8 cellular contexts compared by ENCODE assay signal in the genomic region with DNA sequence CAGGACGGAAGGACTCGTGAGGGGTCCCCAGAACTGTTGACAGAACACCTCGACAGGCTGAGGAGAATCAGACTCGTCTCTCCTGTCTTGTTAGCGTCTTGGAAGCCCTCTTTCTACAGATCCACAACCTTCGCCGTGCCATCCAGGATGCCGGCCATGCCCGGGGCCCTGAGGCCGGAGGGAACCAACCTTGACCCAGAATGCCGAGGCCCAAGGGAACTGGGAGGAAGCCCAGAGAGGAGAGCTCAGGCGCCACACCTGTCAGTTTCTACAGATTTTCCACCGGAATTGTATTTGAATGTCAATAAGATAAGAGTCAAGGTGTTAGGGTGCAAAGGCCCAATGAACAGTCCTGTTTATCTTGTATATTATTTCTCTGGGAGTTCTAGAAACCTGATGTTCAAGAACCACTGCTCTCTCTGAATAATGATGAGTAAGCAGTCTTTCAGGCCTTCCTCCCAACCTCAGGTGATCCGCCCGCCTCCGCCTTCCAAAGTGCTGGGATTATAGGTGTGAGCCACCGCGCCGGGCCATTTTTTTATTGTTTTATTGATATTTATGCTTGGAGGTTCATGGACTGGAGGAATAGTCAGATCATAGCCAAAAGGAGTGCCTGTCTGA. TPM values are rescaled to one million over a fixed set of nuclear protein-coding genes. Genes with fewer than 3 reads are reported as not detected.
DNase-seq lines count a peak whose midpoint lies in the region; ATAC-seq and TF ChIP-seq lines count a peak whose summit lies in the region.

No MANE protein-coding gene starts in this region.

- CTCF ChIA-PET in Calu3 (lab: Charles Lee): no interaction called here

- no peaks in the 10 kb centered on the region for H3K36me3 ChIP-seq in gastroesophageal sphincter

- H3K4me3 Mint-ChIP-seq in Calu3 (ENCODE audit: low read depth, unreplicated experiment) (peak overlapping the region; percentile 96), progenitor cell of endocrine pancreas (ENCODE audit: low read depth) (peak overlapping the region; percentile 80)

- H3K36me3 Mint-ChIP-seq in Calu3 (ENCODE audit: insufficient read depth, unreplicated experiment) (peaks cover 23% of the 10 kb centered on the region), progenitor cell of endocrine pancreas (ENCODE audit: insufficient read depth) (no peaks in the 10 kb centered on the region)

- no peaks in the 10 kb centered on the region for H3K9me3 ChIP-seq in gastroesophageal sphincter

- H3K27ac ChIP-seq in VCaP: peak overlapping the region; percentile 78; the same call in 1 of the 2 replicates
- peak overlapping the region; percentile 15 to 87 (median 81) for H3K27ac ChIP-seq in gastroesophageal sphincter

- peak overlapping the region; percentile 72 to 74 for H3K4me3 ChIP-seq in gastroesophageal sphincter

- H3K27ac Mint-ChIP-seq in Calu3 (ENCODE audit: unreplicated experiment): peak overlapping the region; percentile 91
- peak overlapping the region; percentile 96 for H3K27ac Mint-ChIP-seq in progenitor cell of endocrine pancreas

- no peaks in the 10 kb centered on the region for H3K9me3 Mint-ChIP-seq in Calu3 (ENCODE audit: low read depth, unreplicated experiment)
- H3K9me3 Mint-ChIP-seq in progenitor cell of endocrine pancreas (ENCODE audit: low read depth): no peaks in the 10 kb centered on the region

- TF ChIP-seq CTCF in Calu3 (IDR thresholded peaks at IDR 0.05; ENCODE audit: unreplicated experiment): no peak
- TF ChIP-seq CTCF in VCaP (conservative IDR thresholded peaks at IDR 0.05): no peak
- TF ChIP-seq CTCF in gastroesophageal sphincter (IDR thresholded peaks at IDR 0.05): no peak
- TF ChIP-seq CTCF in progenitor cell of endocrine pancreas (IDR thresholded peaks at IDR 0.05; ENCODE audit: unreplicated experiment): no peak
- TF ChIP-seq CTCF in GM10266 (IDR thresholded peaks at IDR 0.05; ENCODE audit: control insufficient read depth, insufficient read depth, low read depth, missing control alignments): no peak

- intact Hi-C loops in Calu3 (cut with micrococcal nuclease; ENCODE audit: unreplicated experiment): no loop called here

- H3K4me1 Mint-ChIP-seq in Calu3 (ENCODE audit: low read depth, unreplicated experiment) (peaks cover 27% of the 10 kb centered on the region), progenitor cell of endocrine pancreas (ENCODE audit: low read depth) (peaks cover 12% of the 10 kb centered on the region)

- 93 to 98% methylated on average over 10 to 16 of the region's 19 CpGs for WGBS in gastroesophageal sphincter (ENCODE audit: low coverage in 1 of 2), 2 donors

- H3K27me3 Mint-ChIP-seq in Calu3 (ENCODE audit: unreplicated experiment) (no peaks in the 10 kb centered on the region), progenitor cell of endocrine pancreas (no peaks in the 10 kb centered on the region)

- no peak for TF ChIP-seq EP300 in gastroesophageal sphincter (IDR thresholded peaks at IDR 0.05)

- no peak for DNase-seq in Calu3
- no peak for DNase-seq in progenitor cell of endocrine pancreas (ENCODE audit: low spot score, unreplicated experiment)
- no peak for DNase-seq in ureter (ENCODE audit: low spot score)
- no peak for DNase-seq in dermis blood vessel endothelial cell
- DNase-seq in central memory CD4-positive, alpha-beta T cell: no peak
- DNase-seq in GM10266 (ENCODE audit: extremely low spot score): no peak

- no peak for ATAC-seq in gastroesophageal sphincter

- no TSS peak for BruUV-seq in Calu3 (replicated peaks; lab: Mats Ljungman, UMichigan)

- peaks cover 0 to 22% (median 0%) of the 10 kb centered on the region in 3 donors for H3K4me1 ChIP-seq in gastroesophageal sphincter

- TF ChIP-seq POLR2A in gastroesophageal sphincter (IDR thresholded peaks at IDR 0.05): no peak

- H3K27me3 ChIP-seq in gastroesophageal sphincter: no peaks in the 10 kb centered on the region

RNA-seq across cellular contexts. Expression of a gene that starts 0.8 kb away (rescaled TPM):
- total RNA-seq in Calu3 (2022) (11.4 and 14.5 TPM in 2 replicates), gastroesophageal sphincter (10 to 100 TPM; 18.8 to 33.3 (median 20.4) TPM), progenitor cell of endocrine pancreas (7.9 and 9.5 TPM in 2 replicates), ureter (10.1 TPM), dermis blood vessel endothelial cell (7.8 and 25.3 TPM in 2 replicates)
